In genomic region chr1:2686091-2686863, GRCh38 we compare ENCODE assay signal across 5 cellular contexts. TPM values are rescaled to one million over a fixed set of nuclear protein-coding genes. Genes with fewer than 3 reads are reported as not detected.
"Had no signal": no experiment of that assay in that cellular context is flagged by ENCODE, and none has a peak within 500 bp of the region (broad histone marks: within the 10 kb centered on the region; RNA-seq: fewer than 3 reads in every experiment).

No MANE protein-coding gene starts in this region.

RNA-seq across cellular contexts. Expression of gene MMEL1, which starts 53.5 kb away (rescaled TPM):
- total RNA-seq: GM23248, H4, HepG2, HFFc6, HT1080 had no signal
- polyA plus RNA-seq: GM23248 had no signal
